Comparison of ENCODE assay signal across 18 cellular contexts in the genomic region with DNA sequence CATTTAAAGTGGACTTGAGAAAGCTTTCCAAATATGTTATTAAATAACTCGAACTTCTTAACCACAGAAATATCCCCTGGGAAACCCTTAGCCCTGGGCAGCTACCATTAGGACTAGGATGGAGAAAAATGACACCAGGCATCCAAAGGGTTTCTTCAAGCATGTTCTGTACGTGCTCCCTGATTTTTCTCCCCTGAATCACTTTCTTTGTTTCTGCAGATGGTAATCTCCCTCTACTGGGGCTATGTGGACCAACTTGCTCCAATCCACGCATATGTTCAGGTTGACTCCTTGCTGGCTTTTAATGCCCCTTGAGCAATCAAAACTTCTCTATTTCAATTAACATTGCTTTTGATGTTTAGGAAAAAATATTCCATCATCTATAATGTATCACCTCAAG.
A peak's percentile ranks its signal among the peaks of the same experiment; 100 is the strongest.
DNase-seq lines count a peak whose midpoint lies in the region; ATAC-seq and TF ChIP-seq lines count a peak whose summit lies in the region.
"Had no signal": no experiment of that assay in that cellular context is flagged by ENCODE, and none has a peak within 500 bp of the region (broad histone marks: within the 10 kb centered on the region; RNA-seq: fewer than 3 reads in every experiment).

No MANE protein-coding gene starts in this region.

- no peaks in the 10 kb centered on the region for H3K27me3 ChIP-seq in BLaER1

- peak; percentile 11 for TF ChIP-seq CTCF in astrocyte of the cerebellum (IDR thresholded peaks at IDR 0.05; ENCODE audit: low read depth, low read length, missing control alignments)
- TF ChIP-seq CTCF in epithelial cell of esophagus (IDR thresholded peaks at IDR 0.05; ENCODE audit: insufficient read depth, low read depth, low read length, missing control alignments) = no peak

- no peaks in the 10 kb centered on the region for H3K36me3 ChIP-seq in BLaER1

- no peak overlapping the region for H3K27ac ChIP-seq in BLaER1
- H3K27ac ChIP-seq: C4-2B, RWPE1 had no signal

- in situ Hi-C loops in astrocyte of the cerebellum (cut with HindIII; ENCODE audit: low sequenced_read_pairs) = no loop called here

- no peak for ATAC-seq in GM18909 (IDR thresholded peaks at IDR 0.05; ENCODE audit: poor library complexity, unreplicated experiment)
- ATAC-seq in GM18502 (IDR thresholded peaks at IDR 0.05; ENCODE audit: poor library complexity, unreplicated experiment) = no peak
- ATAC-seq: GM23338, HCT116, PC-3 had no signal

- no peak overlapping the region for H3K9ac ChIP-seq in BLaER1

- no peaks in the 10 kb centered on the region for H3K9me3 ChIP-seq in BLaER1

- H3K4me3 ChIP-seq in BLaER1 = no peak overlapping the region
- H3K4me3 ChIP-seq in astrocyte of the cerebellum (ENCODE audit: low read depth, low read length) = no peak overlapping the region
- no peak overlapping the region for H3K4me3 ChIP-seq in epithelial cell of esophagus (ENCODE audit: low read length)
- H3K4me3 ChIP-seq: GM23338 had no signal

- H3K4me2 ChIP-seq in BLaER1 = peak overlapping the region; percentile 7; the same call in 1 of the 2 replicates
- H3K4me2 ChIP-seq: GM23338 had no signal

- DNase-seq in astrocyte of the cerebellum (ENCODE audit: low read depth) (no peak), epithelial cell of esophagus (ENCODE audit: low read depth) (peak; percentile 4), left kidney (ENCODE audit: low read depth, low spot score) (peak; percentile 2), UCSD-AML1 (lab: John Stamatoyannopoulos, UW; ENCODE audit: unreplicated experiment) (no peak)
- DNase-seq in effector CD4-positive, alpha-beta T cell = no peak
- DNase-seq: GF-D8, NCI-H1105 treated with DMSO at 0.1 percent for 48 hours, NCI-H1930, NCI-H2171 treated with DMSO at 0.1 percent for 48 hours, NCI-H446 treated with DMSO at 0.1 percent for 48 hours, PC-3 had no signal

- H4K20me1 ChIP-seq in BLaER1 = no peaks in the 10 kb centered on the region

- H3K4me1 ChIP-seq in BLaER1 = peaks cover 30% of the 10 kb centered on the region

Comparison
In these comparisons a context has a peak if more than half of its experiments do, and no peak if none do; other contexts are left out.
1. DNase-seq: peak in epithelial cell of esophagus (single experiment) and left kidney (single experiment); none in astrocyte of the cerebellum (single experiment), effector CD4-positive, alpha-beta T cell (single experiment) and UCSD-AML1 (single experiment).